Comparison of ENCODE assay signal across 8 cellular contexts in the genomic region with DNA sequence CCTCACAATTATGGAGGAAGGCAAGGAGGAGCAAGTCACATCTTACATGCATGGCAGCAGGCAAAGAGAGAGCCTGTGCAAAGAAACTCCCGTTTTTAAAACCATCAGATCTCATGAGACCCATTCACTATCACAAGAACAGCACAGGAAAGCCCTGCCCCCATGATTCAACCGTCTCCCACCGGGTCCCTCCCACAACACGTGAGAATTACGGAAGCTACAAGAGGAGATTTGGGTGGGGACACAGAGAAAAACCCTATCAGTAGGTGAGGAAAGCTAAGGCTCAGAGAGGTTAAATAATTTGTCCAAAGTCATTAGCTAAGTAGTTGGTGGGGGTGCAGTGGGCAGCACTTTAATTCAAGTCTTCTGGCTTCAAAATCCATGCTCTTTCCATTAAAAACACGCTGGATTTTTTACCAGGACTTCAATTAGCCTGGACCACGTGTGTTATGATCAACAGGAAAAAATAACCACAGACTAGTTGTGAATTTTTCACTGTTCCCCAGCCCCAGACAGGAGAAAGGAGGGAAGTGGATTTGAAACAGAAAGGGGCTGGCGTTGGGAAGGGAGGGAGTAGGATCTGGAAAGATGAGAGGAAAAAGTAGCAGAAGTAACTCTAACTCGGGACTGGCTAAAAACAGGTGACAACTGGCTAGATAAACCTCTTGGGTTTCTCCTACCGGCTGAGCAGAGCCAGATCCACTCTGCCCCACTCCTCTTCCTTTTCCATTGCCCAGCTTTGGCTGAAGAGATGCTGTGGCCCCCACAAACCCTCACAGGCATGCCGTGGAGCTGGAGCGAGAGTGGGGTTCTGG. TPM values are rescaled to one million over a fixed set of nuclear protein-coding genes. Genes with fewer than 3 reads are reported as not detected.
DNase-seq lines count a peak whose midpoint lies in the region; ATAC-seq and TF ChIP-seq lines count a peak whose summit lies in the region.

No MANE protein-coding gene starts in this region.

- H3K9me3 ChIP-seq in BE2C (no peaks in the 10 kb centered on the region), Panc1 (ENCODE audit: control insufficient read depth, insufficient read depth, low read depth, low read length) (no peaks in the 10 kb centered on the region), right atrium auricular region (no peaks in the 10 kb centered on the region)

- peaks cover 0 to 2% of the 10 kb centered on the region in 2 donors for H3K36me3 Mint-ChIP-seq in stimulated activated naive B cell treated with anti-CD40 and anti-IgM and Interleukin-4, amounts not matched to agents 10 μg/mL and 1 μg/mL and 100 μg/mL, for 72 hours

- TF ChIP-seq CTCF in BE2C (IDR thresholded peaks at IDR 0.05; ENCODE audit: low read depth, low read length) (no peak), Panc1 (IDR thresholded peaks at IDR 0.05) (no peak), right atrium auricular region (IDR thresholded peaks at IDR 0.05) (no peak)

- H3K27me3 ChIP-seq in BE2C (no peaks in the 10 kb centered on the region), Panc1 (ENCODE audit: control insufficient read depth, insufficient read depth, low read length) (no peaks in the 10 kb centered on the region), right atrium auricular region (no peaks in the 10 kb centered on the region)

- H3K27ac Mint-ChIP-seq in stimulated activated naive B cell treated with anti-CD40 and anti-IgM and Interleukin-4, amounts not matched to agents 10 μg/mL and 1 μg/mL and 100 μg/mL, for 72 hours: peak overlapping the region; percentile 91

- intact Hi-C loops in Panc1 (cut with micrococcal nuclease; ENCODE audit: unreplicated experiment): no loop called here

- in situ Hi-C loops in Panc1 (cut with HindIII; ENCODE audit: low pct_unique_long_range_greater_than_20kb, low sequenced_read_pairs): no loop called here

- peaks cover 4 to 18% of the 10 kb centered on the region in 2 donors for H3K4me1 Mint-ChIP-seq in stimulated activated naive B cell treated with anti-CD40 and anti-IgM and Interleukin-4, amounts not matched to agents 10 μg/mL and 1 μg/mL and 100 μg/mL, for 72 hours

- H3K4me3 Mint-ChIP-seq in stimulated activated naive B cell treated with anti-CD40 and anti-IgM and Interleukin-4, amounts not matched to agents 10 μg/mL and 1 μg/mL and 100 μg/mL, for 72 hours: peak overlapping the region; percentile 87 to 97

- peaks cover 0 to 8% of the 10 kb centered on the region in 2 donors for H3K9me3 Mint-ChIP-seq in stimulated activated naive B cell treated with anti-CD40 and anti-IgM and Interleukin-4, amounts not matched to agents 10 μg/mL and 1 μg/mL and 100 μg/mL, for 72 hours

- H3K36me3 ChIP-seq in BE2C (no peaks in the 10 kb centered on the region), Panc1 (ENCODE audit: control insufficient read depth, insufficient read depth, low read length) (no peaks in the 10 kb centered on the region), right atrium auricular region (no peaks in the 10 kb centered on the region)

- H3K4me1 ChIP-seq in BE2C: no peaks in the 10 kb centered on the region
- no peaks in the 10 kb centered on the region for H3K4me1 ChIP-seq in Panc1 (ENCODE audit: control insufficient read depth, insufficient read depth, low read length)
- H3K4me1 ChIP-seq in right atrium auricular region: no peaks in the 10 kb centered on the region

- ATAC-seq in GM21390 (IDR thresholded peaks at IDR 0.05; ENCODE audit: unreplicated experiment) (peak; percentile 22), Panc1 (peak; percentile 55)
- peak; percentile 15 to 28 for ATAC-seq in stimulated activated naive B cell treated with anti-CD40 and anti-IgM and Interleukin-4, amounts not matched to agents 10 μg/mL and 1 μg/mL and 100 μg/mL, for 72 hours (replicated peaks)

- no peaks in the 10 kb centered on the region for H3K27me3 Mint-ChIP-seq in stimulated activated naive B cell treated with anti-CD40 and anti-IgM and Interleukin-4, amounts not matched to agents 10 μg/mL and 1 μg/mL and 100 μg/mL, for 72 hours

- no TSS peak for BruUV-seq in Panc1 (replicated peaks; lab: Mats Ljungman, UMichigan)

- CTCF ChIA-PET in Panc1 (lab: Charles Lee): no interaction called here

- DNase-seq in BE2C: no peak
- no peak for DNase-seq in Panc1 (ENCODE audit: low read depth, low spot score)
- DNase-seq in right atrium auricular region (ENCODE audit: low spot score): no peak
- DNase-seq in stimulated activated naive B cell treated with anti-CD40 and anti-IgM and Interleukin-4, amounts not matched to agents 10 μg/mL and 1 μg/mL and 100 μg/mL, for 72 hours: no peak
- DNase-seq in stimulated activated CD4-positive, alpha-beta T cell treated with anti-CD3 and anti-CD28 coated beads, Interleukin-12 subunit alpha, Interleukin-12 subunit beta, amount 100 ng/mL, for 4 hours: no peak
- no peak for DNase-seq in NCI-H2081 treated with DMSO at 0.1 percent for 48 hours (lab: John Stamatoyannopoulos, UW)
- no peak for DNase-seq in NCI-H187 (lab: John Stamatoyannopoulos, UW)

- POLR2A ChIA-PET in Panc1 (lab: Charles Lee): no interaction called here

- no peak overlapping the region for H3K27ac ChIP-seq in Panc1 (ENCODE audit: low read length)
- no peak overlapping the region for H3K27ac ChIP-seq in right atrium auricular region

- H3K4me3 ChIP-seq in BE2C (ENCODE audit: low read depth, low read length): peak overlapping the region; percentile 56
- peak overlapping the region; percentile 53 to 77 for H3K4me3 ChIP-seq in Panc1 (ENCODE audit: low read depth in 2 of 2, low read length in 2 of 2)
- H3K4me3 ChIP-seq in right atrium auricular region: peak overlapping the region; percentile 55 to 60

RNA-seq across cellular contexts. Expression of gene MTMR8, which starts 1.0 kb away (rescaled TPM):
- polyA plus RNA-seq in BE2C (2012; ENCODE audit: insufficient read depth, insufficient read length, low read depth): 1.7 TPM
- total RNA-seq in Panc1 (2021; ENCODE audit: unreplicated experiment) (1.3 TPM), right atrium auricular region (under 1 TPM; 0.37 to 0.90 TPM)
- 0.55 TPM for polyA plus RNA-seq in Panc1 (2012; ENCODE audit: insufficient read length)
